Comparison of ENCODE assay signal across 10 cellular contexts in the genomic region with DNA sequence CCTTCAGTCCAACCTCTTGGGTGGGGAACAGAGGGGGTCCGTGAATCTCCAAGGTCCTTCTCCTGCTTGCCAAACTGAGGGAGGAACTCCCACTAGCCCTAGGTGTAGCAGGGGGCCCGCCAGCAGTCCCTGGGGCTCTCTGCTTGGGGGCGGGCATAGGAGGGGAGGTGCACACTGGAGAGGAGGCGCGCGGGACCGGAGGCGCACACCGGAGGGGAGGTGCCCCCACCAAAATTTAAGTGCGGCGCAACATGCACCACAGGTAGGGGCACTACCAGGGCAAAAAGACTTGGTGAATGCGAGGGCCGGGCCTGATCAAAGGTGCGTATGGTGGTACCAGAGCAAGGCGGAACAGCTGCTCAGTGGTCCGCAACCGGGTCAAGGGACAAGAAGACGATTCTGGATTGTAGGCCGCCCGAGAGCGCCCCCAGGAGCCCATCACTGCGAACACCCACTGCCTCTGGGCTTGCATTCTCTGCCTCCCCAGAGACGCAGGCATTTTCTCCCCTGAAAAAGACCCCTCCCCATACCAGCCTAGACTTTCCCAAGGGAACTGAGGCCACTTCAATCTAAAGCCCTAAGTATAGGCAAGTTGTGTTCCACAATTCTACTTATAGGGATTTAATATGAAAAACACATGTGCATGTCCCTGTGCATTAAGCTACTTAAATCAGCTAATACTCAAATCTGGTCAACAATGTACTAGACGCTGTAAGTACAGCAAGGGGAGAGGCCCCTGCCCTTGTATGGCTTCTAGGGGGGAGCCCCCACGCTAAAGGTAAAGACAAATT. TPM values are rescaled to one million over a fixed set of nuclear protein-coding genes. Genes with fewer than 3 reads are reported as not detected.
DNase-seq lines count a peak whose midpoint lies in the region; ATAC-seq and TF ChIP-seq lines count a peak whose summit lies in the region.
"Had no signal": no experiment of that assay in that cellular context is flagged by ENCODE, and none has a peak within 500 bp of the region (broad histone marks: within the 10 kb centered on the region; RNA-seq: fewer than 3 reads in every experiment).

No MANE protein-coding gene starts in this region.

- peak overlapping the region; percentile 86 for H3K4me3 Mint-ChIP-seq in GM23338

- ATAC-seq in GM23338: peak; percentile 71

- H3F3A ChIP-seq in GM23338 (replicated peaks; ENCODE audit: low read depth) (no peaks in the 10 kb centered on the region), GM23248 (ENCODE audit: insufficient read depth) (peaks cover 66% of the 10 kb centered on the region)

- H3K9ac ChIP-seq in BLaER1 (no peak overlapping the region), mammary epithelial cell (ENCODE audit: insufficient read depth, low read length) (no peak overlapping the region), GM23248 (no peak overlapping the region)

- dilution Hi-C loops in mammary epithelial cell (cut with HindIII; ENCODE audit: low sequenced_read_pairs): no loop called here

- H3K9me2 ChIP-seq in GM23338 (ENCODE audit: insufficient read depth): no peaks in the 10 kb centered on the region
- no peaks in the 10 kb centered on the region for H3K9me2 ChIP-seq in GM23248 (ENCODE audit: insufficient read depth)

- BruUV-seq in mammary epithelial cell (replicated peaks; lab: Mats Ljungman, UMichigan): no TSS peak

- H3K4me3 ChIP-seq in BLaER1: no peak overlapping the region
- H3K4me3 ChIP-seq in GM23338: peak overlapping the region; percentile 81
- H3K4me3 ChIP-seq in mammary epithelial cell (replicated peaks in 1 of 3; ENCODE audit: insufficient read depth in 1 of 3, low read depth in 2 of 3, low read length in 3 of 3): no peak overlapping the region
- H3K4me3 ChIP-seq in mesodermal cell (ENCODE audit: extremely low read depth, insufficient read depth, low read length, poor library complexity, severe bottlenecking): peak overlapping the region; percentile 12
- no peak overlapping the region; the same call in 1 of the 2 replicates for H3K4me3 ChIP-seq in GM23248

- H3K4me1 Mint-ChIP-seq in GM23338: peaks cover 5% of the 10 kb centered on the region

- H3K4me2 ChIP-seq in BLaER1 (peak overlapping the region; percentile 62), GM23338 (peak overlapping the region; percentile 91), mammary epithelial cell (ENCODE audit: insufficient read depth, low read depth, low read length) (no peak overlapping the region), GM23248 (ENCODE audit: unreplicated experiment) (no peak overlapping the region)

- in situ Hi-C loops in mammary epithelial cell (cut with MboI; ENCODE audit: low sequenced_read_pairs in 2 of 2) (loop anchor here (5.0 to 25.0 kb wide), 3 partner anchors 192 to 517 kb away; no protein-coding TSS in a partner anchor), GM23248 (cut with MboI) (no loop called here)

- no peaks in the 10 kb centered on the region for H3K36me3 Mint-ChIP-seq in GM23338 (ENCODE audit: low read depth)

- H3K27me3 ChIP-seq in BLaER1: peaks cover 39% of the 10 kb centered on the region
- peaks cover 9% of the 10 kb centered on the region; the same call in 1 of the 2 replicates for H3K27me3 ChIP-seq in GM23338 (ENCODE audit: insufficient read depth)
- no peaks in the 10 kb centered on the region for H3K27me3 ChIP-seq in mammary epithelial cell (ENCODE audit: insufficient read depth, low read length)
- H3K27me3 ChIP-seq in GM23248 (replicated peaks; ENCODE audit: insufficient read depth): no peaks in the 10 kb centered on the region

- peaks cover 4% of the 10 kb centered on the region; the same call in 1 of the 3 replicates for H3K9me3 Mint-ChIP-seq in GM23338

- no peaks in the 10 kb centered on the region for H3K36me3 ChIP-seq in BLaER1
- H3K36me3 ChIP-seq in GM23338 (ENCODE audit: insufficient read depth): no peaks in the 10 kb centered on the region
- H3K36me3 ChIP-seq in mammary epithelial cell (ENCODE audit: insufficient read depth, low read length): no peaks in the 10 kb centered on the region
- H3K36me3 ChIP-seq in mesodermal cell (ENCODE audit: control insufficient read depth, insufficient read depth, low read length): no peaks in the 10 kb centered on the region
- no peaks in the 10 kb centered on the region for H3K36me3 ChIP-seq in GM23248 (ENCODE audit: low read depth)

- H4K20me1 ChIP-seq in BLaER1 (no peaks in the 10 kb centered on the region), GM23338 (replicated peaks; ENCODE audit: insufficient read depth) (no peaks in the 10 kb centered on the region), mammary epithelial cell (ENCODE audit: insufficient read depth, low read length) (no peaks in the 10 kb centered on the region), GM23248 (ENCODE audit: insufficient read depth) (no peaks in the 10 kb centered on the region)

- H3K9me3 ChIP-seq in BLaER1: no peaks in the 10 kb centered on the region
- H3K9me3 ChIP-seq in mammary epithelial cell (replicated peaks; ENCODE audit: insufficient read depth, low read length): no peaks in the 10 kb centered on the region
- H3K9me3 ChIP-seq in mesodermal cell (ENCODE audit: control insufficient read depth, low read length): no peaks in the 10 kb centered on the region
- H3K9me3 ChIP-seq in GM23248 (ENCODE audit: low read depth): no peaks in the 10 kb centered on the region

- H3K4me1 ChIP-seq in BLaER1 (peaks cover 15% of the 10 kb centered on the region), GM23338 (ENCODE audit: insufficient read depth) (peaks cover 4% of the 10 kb centered on the region; the same call in 1 of the 2 replicates), mammary epithelial cell (ENCODE audit: insufficient read depth, low read length) (peaks cover 11% of the 10 kb centered on the region), mesodermal cell (ENCODE audit: control insufficient read depth, insufficient read depth, low read length, poor library complexity, severe bottlenecking) (no peaks in the 10 kb centered on the region), GM23248 (ENCODE audit: insufficient read depth) (no peaks in the 10 kb centered on the region)

- no peak overlapping the region for H3K27ac Mint-ChIP-seq in GM23338

- H3K79me2 ChIP-seq in GM23338 (replicated peaks; ENCODE audit: insufficient read depth): no peaks in the 10 kb centered on the region
- no peaks in the 10 kb centered on the region for H3K79me2 ChIP-seq in mammary epithelial cell (ENCODE audit: insufficient read depth, low read length)
- H3K79me2 ChIP-seq in GM23248 (ENCODE audit: insufficient read depth): no peaks in the 10 kb centered on the region

- peaks cover 12% of the 10 kb centered on the region for H3K27me3 Mint-ChIP-seq in GM23338 (ENCODE audit: insufficient read depth, low read depth, poor library complexity)

- intact Hi-C loops in mammary epithelial cell (cut with micrococcal nuclease): no loop called here

- TF ChIP-seq CTCF in GM23338 (conservative IDR thresholded peaks at IDR 0.05; ENCODE audit: low read depth in 2 of 2) (peak; percentile 58 to 71), mammary epithelial cell (conservative IDR thresholded peaks at IDR 0.05 in 1 of 2, IDR thresholded peaks at IDR 0.05 in 1 of 2; ENCODE audit: extremely low read depth in 1 of 2, insufficient read depth in 1 of 2, low read depth in 1 of 2, low read length in 2 of 2) (no peak)

- H3K27ac ChIP-seq in BLaER1 (no peak overlapping the region), GM23338 (ENCODE audit: low read depth) (no peak overlapping the region), mammary epithelial cell (ENCODE audit: insufficient read depth, low read depth, low read length) (no peak overlapping the region), mesodermal cell (ENCODE audit: low read depth, low read length, severe bottlenecking) (no peak overlapping the region), GM23248 (no peak overlapping the region)

- peak overlapping the region; percentile 98 for H2AFZ ChIP-seq in GM23338
- peak overlapping the region; percentile 97 for H2AFZ ChIP-seq in mammary epithelial cell (ENCODE audit: low read depth, low read length)
- no peak overlapping the region for H2AFZ ChIP-seq in GM23248

- 85% methylated on average over 18 of the region's 25 CpGs for WGBS in mammary epithelial cell (ENCODE audit: low coverage, missing lambda C conversion rate)
- WGBS in mesodermal cell (ENCODE audit: insufficient coverage in 2 of 2), 2 experiments: 74 to 93% methylated on average over 17 to 22 of the region's 25 CpGs
- 89 to 90% methylated on average over 25 of the region's 25 CpGs for WGBS in GM23248 (ENCODE audit: low coverage in 1 of 2, low lambda C conversion rate in 2 of 2, missing lambda C conversion rate in 2 of 2), 2 experiments

- DNase-seq in GM23338 (ENCODE audit: low spot score) (peak; percentile 81), mammary epithelial cell (no peak), SKM-1 (lab: John Stamatoyannopoulos, UW; ENCODE audit: unreplicated experiment) (no peak), NCI-H345 treated with DMSO at 0.1 percent for 48 hours (lab: John Stamatoyannopoulos, UW; ENCODE audit: unreplicated experiment) (no peak), GM23248 (no peak)
- no peak for DNase-seq in activated CD8-positive, alpha-beta memory T cell treated with anti-CD3 and anti-CD28 coated beads, Interleukin-2, amount 50 U/mL, for 4 hours
- DNase-seq: activated CD4-positive, alpha-beta T cell treated with anti-CD3 and anti-CD28 coated beads, Interleukin-2, amount 50 U/mL, for 1 hour; NCI-H2227 treated with DMSO at 0.1 percent for 48 hours had no signal

- CTCF ChIA-PET in mammary epithelial cell (lab: Charles Lee; ENCODE audit: low non-redundant PET): no interaction called here

TF ChIP-seq in GM23338, 12 proteins besides CTCF, POLR2A, EP300 and RAD21 (continues in another document):
- no peak for TF ChIP-seq POLR2AphosphoS5 (IDR thresholded peaks at IDR 0.05; ENCODE audit: low read depth)
- no peak for TF ChIP-seq JUNB (IDR thresholded peaks at IDR 0.05; ENCODE audit: unreplicated experiment)
- TF ChIP-seq CREB1 (CRISPR knock-in tag; IDR thresholded peaks at IDR 0.05; ENCODE audit: low read depth): no peak

RNA-seq across cellular contexts. Expression of gene TGFBI, which starts 50.6 kb away (rescaled TPM):
- total RNA-seq in GM23338 (2014; rRNA removed; shearing (Covaris generic)): 8.2 and 8.9 TPM in 2 replicates
- polyA plus RNA-seq in GM23338 (2016; fragmentation: Nextera tagmentation; extraction: Ambion mirVana) (8.0 and 9.4 TPM in 2 replicates), mammary epithelial cell (264 TPM), GM23248 (2016; fragmentation: Nextera tagmentation; extraction: Ambion mirVana) (7,159 and 7,358 TPM in 2 replicates)
- total RNA-seq in mammary epithelial cell: 10 to 100 TPM; 56.0 to 77.3 TPM
- polyA minus RNA-seq in mammary epithelial cell: 390 TPM
- polyA plus RNA-seq in mesodermal cell (2013, experiment 1 of 2): 718 TPM
- polyA plus RNA-seq in mesodermal cell (2013, experiment 2 of 2): 804 TPM
- total RNA-seq in GM23248 (2014; rRNA removed; shearing (Covaris generic)): 7,109 and 7,351 TPM in 2 replicates

RNA-seq across cellular contexts. Expression of gene SMAD5, which starts 53.3 kb away (rescaled TPM):
- total RNA-seq in GM23338 (2014; rRNA removed; shearing (Covaris generic)): 52.5 and 56.6 TPM in 2 replicates
- polyA plus RNA-seq in GM23338 (2016; fragmentation: Nextera tagmentation; extraction: Ambion mirVana): 31.2 and 37.5 TPM in 2 replicates
- total RNA-seq in mammary epithelial cell: 10 to 100 TPM; 66.8 to 84.2 TPM
- 60.8 TPM for polyA plus RNA-seq in mammary epithelial cell
- 49.1 TPM for polyA minus RNA-seq in mammary epithelial cell
- polyA plus RNA-seq in mesodermal cell (2013, experiment 1 of 2): 42.6 TPM
- 39.9 TPM for polyA plus RNA-seq in mesodermal cell (2013, experiment 2 of 2)
- total RNA-seq in GM23248 (2014; rRNA removed; shearing (Covaris generic)): 50.5 and 53.1 TPM in 2 replicates
- 44.0 and 50.0 TPM in 2 replicates for polyA plus RNA-seq in GM23248 (2016; fragmentation: Nextera tagmentation; extraction: Ambion mirVana)

Comparison
In these comparisons a context has a peak if more than half of its experiments do, and no peak if none do; other contexts are left out.
1. H3K4me2 ChIP-seq: peak in BLaER1 (single experiment) and GM23338 (single experiment); none in mammary epithelial cell (single experiment) and GM23248 (single experiment).
2. H3K4me3 ChIP-seq: peak in GM23338 (single experiment) and mesodermal cell (single experiment); none in BLaER1 (single experiment), mammary epithelial cell (0 of 3) and GM23248 (single experiment).
3. CTCF ChIP-seq: peak in GM23338 (2 of 2); none in mammary epithelial cell (0 of 2).
4. RNA of gene TGFBI, which starts 50.6 kb away (total RNA-seq): 7,109 to 7,351 TPM in GM23248; 56.0 to 77.3 TPM in mammary epithelial cell and 8.2 to 8.9 TPM in GM23338; every median in the first group is over 10 times any median in the second.